In genomic region chr17:36108191-36108590, GRCh38 we compare ENCODE assay signal across 9 cellular contexts. TPM values are rescaled to one million over a fixed set of nuclear protein-coding genes. Genes with fewer than 3 reads are reported as not detected.
"Had no signal": no experiment of that assay in that cellular context is flagged by ENCODE, and none has a peak within 500 bp of the region (broad histone marks: within the 10 kb centered on the region; RNA-seq: fewer than 3 reads in every experiment).

No MANE protein-coding gene starts in this region.

RNA-seq across cellular contexts. Expression of gene CCL4, which starts 4.6 kb away (rescaled TPM):
- total RNA-seq: ascending aorta, cardiac muscle cell, esophagus mucosa, osteocyte had no signal
- polyA plus RNA-seq: cardiac muscle cell had no signal

RNA-seq across cellular contexts. Expression of gene CCL3, which starts 18.2 kb away (rescaled TPM):
- total RNA-seq: ascending aorta, cardiac muscle cell, esophagus mucosa, osteocyte had no signal
- polyA plus RNA-seq: cardiac muscle cell had no signal

RNA-seq across cellular contexts. Expression of gene CCL18, which starts 44.1 kb away (rescaled TPM):
- total RNA-seq: activated naive CD4-positive, alpha-beta T cell treated with anti-CD3 and anti-CD28 coated beads for 36 hours; activated naive CD8-positive, alpha-beta T cell treated with anti-CD3 and anti-CD28 coated beads for 36 hours; activated T-helper 1 cell treated with anti-CD3 and anti-CD28 coated beads, Interleukin-12 subunit alpha, Interleukin-12 subunit beta, Interleukin-2, Interleukin-4 antibody, amounts not matched to agents 30 ng/mL and 10 ng/mL and 1 ng/mL, durations not matched to agents 14 hours and 24 hours and 36 hours; ascending aorta; cardiac muscle cell; cerebellum; osteocyte; skeletal muscle tissue had no signal
- polyA plus RNA-seq: cardiac muscle cell had no signal
